Comparison of ENCODE assay signal across 8 cellular contexts in genomic region chr15:28123408-28124023, GRCh38. TPM values are rescaled to one million over a fixed set of nuclear protein-coding genes. Genes with fewer than 3 reads are reported as not detected.
DNase-seq lines count a peak whose midpoint lies in the region; ATAC-seq and TF ChIP-seq lines count a peak whose summit lies in the region.

No MANE protein-coding gene starts in this region.

- H3K4ac ChIP-seq in mesenchymal stem cell (ENCODE audit: low read depth in 1 of 2, low read length in 2 of 2) = no peak overlapping the region

- CTCF ChIA-PET in activated CD4-positive, alpha-beta memory T cell treated with anti-CD3 and anti-CD28 coated beads, Interleukin-2, amount 10 ng/mL, durations not matched to agents 7 days and 5 days (lab: Charles Lee) = interaction anchor here (0.8 to 1.2 kb wide), 3 partner anchors 13 to 33 kb away, joined by 3 to 5 read pairs (median 3); no protein-coding TSS in a partner anchor

- H3K4me2 ChIP-seq in mesenchymal stem cell (ENCODE audit: low read length, poor library complexity, severe bottlenecking) = no peak overlapping the region

- H2BK120ac ChIP-seq in mesenchymal stem cell (ENCODE audit: low read depth, low read length) = no peak overlapping the region

- H4K91ac ChIP-seq in mesenchymal stem cell (ENCODE audit: low read length) = no peak overlapping the region

- H3K14ac ChIP-seq in mesenchymal stem cell (ENCODE audit: low read length in 2 of 2) = no peak overlapping the region

- no peak overlapping the region for H3K9ac ChIP-seq in mesenchymal stem cell (ENCODE audit: low read length)

- H3K9me3 ChIP-seq in mesenchymal stem cell (ENCODE audit: control insufficient read depth, low read length) (no peaks in the 10 kb centered on the region), suprapubic skin (no peaks in the 10 kb centered on the region)

- H3K4me1 Mint-ChIP-seq in activated CD4-positive, alpha-beta memory T cell treated with anti-CD3 and anti-CD28 coated beads, Interleukin-2, amount 10 ng/mL, durations not matched to agents 7 days and 5 days = peaks cover 7% of the 10 kb centered on the region

- H2AK5ac ChIP-seq in mesenchymal stem cell (ENCODE audit: low read length, severe bottlenecking) = no peak overlapping the region

- no peak overlapping the region for H3K4me3 ChIP-seq in epithelial cell of esophagus (ENCODE audit: low read length)
- H3K4me3 ChIP-seq in mesenchymal stem cell (ENCODE audit: insufficient read depth in 1 of 2, low read depth in 1 of 2, low read length in 2 of 2) = no peak overlapping the region
- no peak overlapping the region for H3K4me3 ChIP-seq in suprapubic skin

- peaks cover 20% of the 10 kb centered on the region for H3K79me1 ChIP-seq in mesenchymal stem cell (replicated peaks; ENCODE audit: low read length, poor library complexity, severe bottlenecking)

- H3K4me1 ChIP-seq in mesenchymal stem cell (ENCODE audit: control insufficient read depth, insufficient read depth, low read depth, low read length) (no peaks in the 10 kb centered on the region), suprapubic skin (peaks cover 7% of the 10 kb centered on the region)

- H3K36me3 ChIP-seq in mesenchymal stem cell (ENCODE audit: control insufficient read depth in 1 of 2, insufficient read depth in 2 of 2, low read depth in 1 of 2, low read length in 2 of 2) = peaks cover 60 to 73% of the 10 kb centered on the region in 2 experiments
- peaks cover 44% of the 10 kb centered on the region for H3K36me3 ChIP-seq in suprapubic skin

- TF ChIP-seq CTCF in epithelial cell of esophagus (IDR thresholded peaks at IDR 0.05; ENCODE audit: insufficient read depth, low read depth, low read length, missing control alignments) = peak; percentile 81
- TF ChIP-seq CTCF in suprapubic skin (IDR thresholded peaks at IDR 0.05) = peak; percentile 29 to 60

- H3K23ac ChIP-seq in mesenchymal stem cell (ENCODE audit: low read length in 2 of 2) = no peak overlapping the region

- no peaks in the 10 kb centered on the region for H3K27me3 Mint-ChIP-seq in activated CD4-positive, alpha-beta memory T cell treated with anti-CD3 and anti-CD28 coated beads, Interleukin-2, amount 10 ng/mL, durations not matched to agents 7 days and 5 days

- no peak overlapping the region for H3K27ac Mint-ChIP-seq in activated CD4-positive, alpha-beta memory T cell treated with anti-CD3 and anti-CD28 coated beads, Interleukin-2, amount 10 ng/mL, durations not matched to agents 7 days and 5 days

- H3K27ac ChIP-seq in mesenchymal stem cell (ENCODE audit: low read length, poor library complexity, severe bottlenecking) (no peak overlapping the region), suprapubic skin (no peak overlapping the region)

- H3K4me3 Mint-ChIP-seq in activated CD4-positive, alpha-beta memory T cell treated with anti-CD3 and anti-CD28 coated beads, Interleukin-2, amount 10 ng/mL, durations not matched to agents 7 days and 5 days = no peak overlapping the region

- no peak for TF ChIP-seq EP300 in suprapubic skin (IDR thresholded peaks at IDR 0.05)

- H3K9me3 Mint-ChIP-seq in activated CD4-positive, alpha-beta memory T cell treated with anti-CD3 and anti-CD28 coated beads, Interleukin-2, amount 10 ng/mL, durations not matched to agents 7 days and 5 days = no peaks in the 10 kb centered on the region

- DNase-seq in ELF-1 (ENCODE audit: low read depth, low spot score) (peak; percentile 85), NCI-H524 (lab: John Stamatoyannopoulos, UW) (peak; percentile 63 to 84), epithelial cell of esophagus (ENCODE audit: low read depth) (peak; percentile 96), mesenchymal stem cell (peak; percentile 78), suprapubic skin (ENCODE audit: low spot score in 2 of 2) (peak in 1 of 2 donors; percentile 86)
- DNase-seq in activated CD4-positive, alpha-beta memory T cell treated with anti-CD3 and anti-CD28 coated beads, Interleukin-2, amount 10 ng/mL, durations not matched to agents 7 days and 5 days = peak; percentile 58

- no peak overlapping the region for H3K18ac ChIP-seq in mesenchymal stem cell (ENCODE audit: low read depth in 1 of 2, low read length in 2 of 2)

- 39% methylated on average over 6 of the region's 6 CpGs for WGBS in mesenchymal stem cell
- 24% methylated on average over 6 of the region's 6 CpGs for WGBS in suprapubic skin

- H2BK5ac ChIP-seq in mesenchymal stem cell (ENCODE audit: low read depth, low read length, poor library complexity, severe bottlenecking) = no peak overlapping the region

- no peak overlapping the region for H2BK12ac ChIP-seq in mesenchymal stem cell (ENCODE audit: low read length in 2 of 2)

- peak; percentile 85 for ATAC-seq in HG02885 (IDR thresholded peaks at IDR 0.05; ENCODE audit: poor library complexity, unreplicated experiment)
- ATAC-seq in HG02973 (IDR thresholded peaks at IDR 0.05; ENCODE audit: unreplicated experiment) = no peak

- H3K27me3 ChIP-seq in mesenchymal stem cell (ENCODE audit: control insufficient read depth in 1 of 2, insufficient read depth in 1 of 2, low read length in 2 of 2) (no peaks in the 10 kb centered on the region), suprapubic skin (no peaks in the 10 kb centered on the region)

- no peak overlapping the region for H2BK15ac ChIP-seq in mesenchymal stem cell (ENCODE audit: low read depth, poor library complexity, severe bottlenecking)

- TF ChIP-seq POLR2A in suprapubic skin (IDR thresholded peaks at IDR 0.05) = no peak

- H2AFZ ChIP-seq in mesenchymal stem cell (ENCODE audit: low read depth, low read length) = no peak overlapping the region

- POLR2A ChIA-PET in activated CD4-positive, alpha-beta memory T cell treated with anti-CD3 and anti-CD28 coated beads, Interleukin-2, amount 10 ng/mL, durations not matched to agents 7 days and 5 days (lab: Charles Lee) = no interaction called here

- H3K36me3 Mint-ChIP-seq in activated CD4-positive, alpha-beta memory T cell treated with anti-CD3 and anti-CD28 coated beads, Interleukin-2, amount 10 ng/mL, durations not matched to agents 7 days and 5 days (ENCODE audit: low read depth) = peaks cover 17% of the 10 kb centered on the region

- H4K8ac ChIP-seq in mesenchymal stem cell (ENCODE audit: low read length) = no peak overlapping the region

RNA-seq across cellular contexts. Expression of gene OCA2, which starts 24.4 kb away (rescaled TPM):
- total RNA-seq in activated CD4-positive, alpha-beta memory T cell treated with anti-CD3 and anti-CD28 coated beads, Interleukin-2, amount 10 ng/mL, durations not matched to agents 7 days and 5 days = not detected
- polyA plus RNA-seq in mesenchymal stem cell (2013, experiment 1 of 2) = 0.04 TPM
- 0.07 TPM for polyA plus RNA-seq in mesenchymal stem cell (2013, experiment 2 of 2)
- total RNA-seq in suprapubic skin = 10 to 100 TPM in 3 of 4 donors, 1 to 10 TPM in 1; 7.0 to 53.1 (median 20.4) TPM

Comparison
In these comparisons a context has a peak if more than half of its experiments do, and no peak if none do; other contexts are left out.
1. RNA of gene OCA2, which starts 24.4 kb away (total RNA-seq): 7.0 to 53.1 TPM in suprapubic skin; not detected in activated CD4-positive, alpha-beta memory T cell treated with anti-CD3 and anti-CD28 coated beads, Interleukin-2, amount 10 ng/mL, durations not matched to agents 7 days and 5 days; every median in the first group is over 4 times any median in the second.